In genomic region chr11:114110948-114111347, GRCh38 we compare ENCODE assay signal across 13 cellular contexts. TPM values are rescaled to one million over a fixed set of nuclear protein-coding genes. Genes with fewer than 3 reads are reported as not detected.
DNase-seq lines count a peak whose midpoint lies in the region; ATAC-seq, FAIRE-seq and TF ChIP-seq lines count a peak whose summit lies in the region.
"Had no signal": no experiment of that assay in that cellular context is flagged by ENCODE, and none has a peak within 500 bp of the region (broad histone marks: within the 10 kb centered on the region; RNA-seq: fewer than 3 reads in every experiment).

No MANE protein-coding gene starts in this region.

- H3K36me3 ChIP-seq in liver (ENCODE audit: control insufficient read depth in 4 of 4, insufficient read depth in 3 of 4, low read depth in 1 of 4, low read length in 3 of 4) (no peaks in the 10 kb centered on the region), HepG2 (replicated peaks in 1 of 2; ENCODE audit: control insufficient read depth in 1 of 2, insufficient read depth in 2 of 2, low read length in 2 of 2) (no peaks in the 10 kb centered on the region), psoas muscle (ENCODE audit: insufficient read depth in 1 of 2, low read depth in 1 of 2) (peaks cover 0 to 5% of the 10 kb centered on the region in 2 donors), aorta (ENCODE audit: control insufficient read depth in 1 of 2, insufficient read depth in 2 of 2, low read length in 1 of 2) (peaks cover 0 to 3% of the 10 kb centered on the region in 2 donors)

- H3K27me3 ChIP-seq in liver (ENCODE audit: control insufficient read depth in 4 of 4, insufficient read depth in 4 of 4, low read length in 3 of 4) (no peaks in the 10 kb centered on the region), HepG2 (ENCODE audit: control insufficient read depth in 1 of 2, insufficient read depth in 2 of 2, low read length in 2 of 2) (peaks cover 1 to 33% of the 10 kb centered on the region in 2 experiments; a peak in 4 of 5 replicates), psoas muscle (ENCODE audit: insufficient read depth in 3 of 3, low read length in 2 of 3) (no peaks in the 10 kb centered on the region), aorta (ENCODE audit: control insufficient read depth in 1 of 2, insufficient read depth in 2 of 2, low read length in 1 of 2) (no peaks in the 10 kb centered on the region)

- POLR2A ChIA-PET in HepG2 (lab: Yijun Ruan, JAX), result no interaction called here

- ATAC-seq in HepG2 (no peak), left cardiac atrium (peak; percentile 38 to 41), psoas muscle (peak in 1 of 4 donors; percentile 25), aorta (ENCODE audit: low FRiP score) (peak; percentile 50), GM21390 (IDR thresholded peaks at IDR 0.05; ENCODE audit: unreplicated experiment) (no peak)

- H3K27ac ChIP-seq in liver (ENCODE audit: low read depth in 1 of 2, low read length in 2 of 2) (peak overlapping the region; percentile 76 to 88), HepG2 (ENCODE audit: extremely low read length, insufficient read depth, low read length) (no peak overlapping the region), psoas muscle (peak overlapping the region; percentile 99), aorta (ENCODE audit: low read depth in 1 of 2, low read length in 2 of 2) (peak overlapping the region in 1 of 2 donors; percentile 91)

- H3K4me3 ChIP-seq in liver (ENCODE audit: low read depth in 1 of 3, low read length in 3 of 3) (peak overlapping the region in 2 of 3 donors; percentile 21 to 49), HepG2 (replicated peaks in 1 of 3; ENCODE audit: insufficient read depth in 1 of 3, low read depth in 2 of 3, low read length in 3 of 3) (no peak overlapping the region), psoas muscle (peak overlapping the region; percentile 40), aorta (ENCODE audit: low read length in 2 of 2) (peak overlapping the region in 1 of 2 donors; percentile 24)

- in situ Hi-C loops in HepG2 (cut with HindIII; ENCODE audit: extremely low pct_ligation_motif_present, low pct_unique_long_range_greater_than_20kb), result no loop called here

- TF ChIP-seq RAD21 in liver (IDR thresholded peaks at IDR 0.05), result no peak
- TF ChIP-seq RAD21 in HepG2 (CRISPR knock-in tag; IDR thresholded peaks at IDR 0.05), result no peak

- H3K4me1 ChIP-seq in liver (ENCODE audit: control insufficient read depth in 4 of 4, insufficient read depth in 4 of 4, low read length in 3 of 4), result peaks cover 36 to 83% (median 71%) of the 10 kb centered on the region in 4 donors
- 0 out of 2 replicates have a peak, but pooled peaks cover 7% of the 10 kb centered on the region for H3K4me1 ChIP-seq in HepG2 (ENCODE audit: insufficient read depth, low read length)
- H3K4me1 ChIP-seq in psoas muscle, result peaks cover 98% of the 10 kb centered on the region
- H3K4me1 ChIP-seq in aorta (ENCODE audit: control insufficient read depth in 1 of 2, insufficient read depth in 2 of 2, low read length in 2 of 2), result peaks cover 9 to 24% of the 10 kb centered on the region in 2 donors

- H3K79me2 ChIP-seq in HepG2 (ENCODE audit: insufficient read depth, low read length), result no peaks in the 10 kb centered on the region

- H4K20me1 ChIP-seq in HepG2 (ENCODE audit: insufficient read depth, low read length), result no peaks in the 10 kb centered on the region

- no peak for TF ChIP-seq POLR2A in HepG2 (IDR thresholded peaks at IDR 0.05; ENCODE audit: insufficient read depth in 1 of 2, low read depth in 2 of 2, low read length in 2 of 2)

- peak overlapping the region in 1 of 2 donors; percentile 95 for H3K9ac ChIP-seq in liver (ENCODE audit: low read depth in 1 of 2, low read length in 2 of 2)
- H3K9ac ChIP-seq in HepG2 (ENCODE audit: insufficient read depth, low read depth, low read length), result no peak overlapping the region

- TF ChIP-seq CTCF in liver (IDR thresholded peaks at IDR 0.05; ENCODE audit: low read depth, low read length, missing input control) (no peak), HepG2 (CRISPR knock-in tag; IDR thresholded peaks at IDR 0.05) (no peak), psoas muscle (IDR thresholded peaks at IDR 0.05) (no peak)

- no peak for DNase-seq in HepG2 (ENCODE audit: low spot score)
- DNase-seq in left cardiac atrium, result peak; percentile 64
- DNase-seq in psoas muscle, result peak in 1 of 2 donors; percentile 65
- DNase-seq in aorta, result peak in 1 of 2 donors; percentile 59
- DNase-seq in SKM-1 treated with dmso at 0.1 percent for 144 hours (lab: John Stamatoyannopoulos, UW; ENCODE audit: unreplicated experiment), result no peak
- DNase-seq in EL, result no peak
- DNase-seq: caudate nucleus, NCI-H1930 had no signal

- no TSS peak for BruUV-seq in HepG2 (replicated peaks; lab: Mats Ljungman, UMichigan)

- CTCF ChIA-PET in HepG2 (lab: Yijun Ruan, JAX; ENCODE audit: low intra/inter-chr PET ratio, low total read pairs), result no interaction called here

- WGBS in liver, result 9% methylated on average over 7 of the region's 7 CpGs
- WGBS in HepG2 (ENCODE audit: low lambda C conversion rate), result 54% methylated on average over 7 of the region's 7 CpGs
- WGBS in psoas muscle, 3 donors, result 4 to 12% (median 5%) methylated on average over 7 of the region's 7 CpGs
- 2 to 5% methylated on average over 7 of the region's 7 CpGs for WGBS in aorta, 2 donors

- no peak for FAIRE-seq in HepG2 (lab: Jason Lieb, UNC)

- H3K9me3 ChIP-seq in liver (ENCODE audit: control insufficient read depth in 4 of 4, low read length in 3 of 4) (no peaks in the 10 kb centered on the region), HepG2 (ENCODE audit: low read length) (no peaks in the 10 kb centered on the region), psoas muscle (no peaks in the 10 kb centered on the region), aorta (ENCODE audit: control insufficient read depth, low read length) (no peaks in the 10 kb centered on the region)

- H2AFZ ChIP-seq in HepG2 (ENCODE audit: low read length), result no peak overlapping the region

- H3K4me2 ChIP-seq in HepG2 (ENCODE audit: low read depth, low read length), result no peak overlapping the region

- intact Hi-C loops in HepG2 (cut with micrococcal nuclease; ENCODE audit: unreplicated experiment), result no loop called here
- intact Hi-C loops in left cardiac atrium (cut with DNase I), result loop anchor here in 1 of 2 donors (10.0 kb wide), 1 partner anchor 46 kb away; no protein-coding TSS in a partner anchor
- intact Hi-C loops in psoas muscle (cut with DNase I), result no loop called here
- intact Hi-C loops in aorta (cut with DNase I), result no loop called here

- TF ChIP-seq EP300 in HepG2 (IDR thresholded peaks at IDR 0.05; ENCODE audit: low read depth in 2 of 2, low read length in 2 of 2) (no peak), HepG2 (CRISPR knock-in tag; IDR thresholded peaks at IDR 0.05; ENCODE audit: borderline replicate concordance) (no peak)

TF ChIP-seq in liver, 16 proteins besides CTCF, POLR2A, EP300 and RAD21 (continues in another document):
- TF ChIP-seq SP1 (IDR thresholded peaks at IDR 0.05), result peak; percentile 92
- TF ChIP-seq TAF1 (conservative IDR thresholded peaks at IDR 0.05), result no peak
- TF ChIP-seq EGR1 (IDR thresholded peaks at IDR 0.05; ENCODE audit: low read depth in 2 of 2), result no peak
- peak; percentile 11 for TF ChIP-seq FOXA2 (IDR thresholded peaks at IDR 0.05)

TF ChIP-seq in HepG2, 621 proteins besides CTCF, POLR2A, EP300 and RAD21 (continues in another document):
- TF ChIP-seq KAT8 (CRISPR knock-in tag; IDR thresholded peaks at IDR 0.05), result no peak
- TF ChIP-seq ZSCAN22 (CRISPR knock-in tag; IDR thresholded peaks at IDR 0.05), result no peak
- no peak for TF ChIP-seq RCOR2 (CRISPR knock-in tag; IDR thresholded peaks at IDR 0.05)
- no peak for TF ChIP-seq ZSCAN30 (CRISPR knock-in tag; IDR thresholded peaks at IDR 0.05)
- TF ChIP-seq XBP1 (CRISPR knock-in tag; IDR thresholded peaks at IDR 0.05), result no peak

RNA-seq across cellular contexts. Expression of gene ZBTB16, which starts 51.4 kb away (rescaled TPM):
- 100 to 1,000 TPM in 1 of 2 donors, 1 to 10 TPM in 1; 8.9 to 140 TPM for total RNA-seq in liver
- polyA plus RNA-seq in liver, result 10 to 100 TPM; 18.7 to 50.4 TPM
- total RNA-seq in HepG2 (2016; rRNA removed; fragmentation: Illumina TruSeq; extraction: Trizol), result not detected in 2 replicates
- total RNA-seq in HepG2 (2016; cell fraction: cytosol; rRNA removed; fragmentation: Illumina TruSeq; extraction: Trizol; ENCODE audit: low read depth), result not detected in 2 replicates
- total RNA-seq in HepG2 (2016; cell fraction: insoluble cytoplasmic fraction; rRNA removed; fragmentation: Illumina TruSeq; extraction: Trizol), result not detected in 2 replicates
- total RNA-seq in HepG2 (2016; cell fraction: membrane; rRNA removed; fragmentation: Illumina TruSeq; extraction: Trizol), result not detected in 2 replicates
- total RNA-seq in HepG2 (2016; cell fraction: nucleus; rRNA removed; fragmentation: Illumina TruSeq; extraction: Trizol), result not detected in 2 replicates
- not detected in 2 replicates for polyA plus RNA-seq in HepG2 (2011; rRNA removed)
- polyA plus RNA-seq in HepG2 (2011; cell fraction: cytosol; rRNA removed), result not detected in 2 replicates
- not detected in 2 replicates for polyA plus RNA-seq in HepG2 (2011; cell fraction: nucleus; rRNA removed)
- not detected in 2 replicates for polyA plus RNA-seq in HepG2 (2012)
- polyA plus RNA-seq in HepG2 (2016; cell fraction: cytosol; fragmentation: Illumina TruSeq; extraction: Trizol; ENCODE audit: low read depth), result not detected in 2 replicates
- not detected in 2 replicates for polyA plus RNA-seq in HepG2 (2016; cell fraction: insoluble cytoplasmic fraction; fragmentation: Illumina TruSeq; extraction: Trizol; ENCODE audit: low read depth)
- polyA plus RNA-seq in HepG2 (2016; cell fraction: membrane; fragmentation: Illumina TruSeq; extraction: Trizol; ENCODE audit: low read depth), result not detected in 2 replicates
- not detected in 2 replicates for polyA plus RNA-seq in HepG2 (2016; cell fraction: nucleus; fragmentation: Illumina TruSeq; extraction: Trizol; ENCODE audit: insufficient read depth, low read depth)
- not detected in 2 replicates for polyA minus RNA-seq in HepG2 (2011; rRNA and poly(A)+ RNA removed; ENCODE audit: low replicate concordance)
- polyA minus RNA-seq in HepG2 (2011; cell fraction: cytosol; rRNA and poly(A)+ RNA removed), result not detected in 2 replicates
- polyA minus RNA-seq in HepG2 (2011; cell fraction: nucleus; rRNA and poly(A)+ RNA removed), result not detected in 2 replicates
- total RNA-seq in left cardiac atrium, result 10 to 100 TPM; 65.2 to 79.5 TPM
- total RNA-seq in psoas muscle, result 100 to 1,000 TPM in 3 of 4 donors, 10 to 100 TPM in 1; 11.7 to 299 (median 183) TPM
- 10 to 100 TPM; 12.0 to 89.8 (median 45.2) TPM for polyA plus RNA-seq in psoas muscle
- 100 to 1,000 TPM in 1 of 2 donors, 10 to 100 TPM in 1; 54.5 to 283 TPM for total RNA-seq in aorta
- 10 to 100 TPM; 32.9 to 94.5 TPM for polyA plus RNA-seq in aorta
- total RNA-seq: G401, OCI-LY7 had no signal
- polyA plus RNA-seq: AG04450 had no signal

Comparison
In these comparisons a context has a peak if more than half of its experiments do, and no peak if none do; other contexts are left out.
1. H3K4me3 ChIP-seq: peak in liver (2 of 3) and psoas muscle (single experiment); none in HepG2 (0 of 3).
2. RNA of gene ZBTB16, which starts 51.4 kb away (total RNA-seq): 54.5 to 283 TPM in aorta, 11.7 to 299 TPM in psoas muscle, 8.9 to 140 TPM in liver and 65.2 to 79.5 TPM in left cardiac atrium; not detected in HepG2; every median in the first group is over 4 times any median in the second.
3. ATAC-seq: peak in left cardiac atrium (2 of 2) and aorta (single experiment); none in HepG2 (single experiment) and GM21390 (single experiment).